In the genomic region with DNA sequence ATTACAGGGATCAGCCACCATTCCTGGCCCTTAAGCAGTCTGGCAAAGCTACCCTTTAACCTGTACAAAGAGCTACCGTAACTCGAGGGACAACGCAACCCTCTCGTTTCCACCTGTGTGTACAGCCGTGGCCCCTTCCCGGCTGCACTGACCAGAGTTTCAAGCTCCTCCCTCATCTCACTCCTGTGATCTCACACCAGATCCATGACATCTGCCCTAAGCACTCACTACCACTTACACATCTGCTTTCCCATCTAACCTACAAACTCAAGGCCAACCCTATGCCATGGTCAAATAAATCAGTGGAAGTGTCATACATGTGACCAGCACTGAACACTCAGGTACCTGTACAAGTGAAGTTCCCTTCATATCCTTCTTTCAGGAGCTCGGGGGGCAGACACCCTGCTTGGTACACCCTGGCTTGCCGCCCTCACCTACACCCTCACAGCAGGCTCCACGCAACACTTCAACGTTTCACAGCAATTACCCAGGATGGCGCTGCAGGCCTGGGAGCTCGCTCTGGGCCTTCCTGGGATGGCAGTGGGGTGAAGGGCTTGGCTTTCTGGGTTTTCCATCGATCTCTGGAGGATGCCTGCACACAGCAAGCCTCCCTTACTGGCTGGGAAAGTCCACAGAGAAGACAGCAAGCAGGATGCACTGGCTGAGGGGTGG, we compare ENCODE assay signal across 15 cellular contexts.
DNase-seq lines count a peak whose midpoint lies in the region; ATAC-seq and TF ChIP-seq lines count a peak whose summit lies in the region.
"Had no signal": no experiment of that assay in that cellular context is flagged by ENCODE, and none has a peak within 500 bp of the region (broad histone marks: within the 10 kb centered on the region; RNA-seq: fewer than 3 reads in every experiment).

No MANE protein-coding gene starts in this region.

- no peak for TF ChIP-seq POLR2A in stomach (IDR thresholded peaks at IDR 0.05)

- peaks cover 95% of the 10 kb centered on the region for H3K36me3 Mint-ChIP-seq in activated T-cell treated with anti-CD3 and anti-CD28 coated beads, Interleukin-2, amount 50 U/mL, for 24 hours (ENCODE audit: low read depth)
- H3K36me3 Mint-ChIP-seq in activated T-helper 17 cell treated with anti-CD3 and anti-CD28 coated beads, Interleukin-2, amount 50 U/mL, for 72 hours (ENCODE audit: low read depth): peaks cover 98% of the 10 kb centered on the region

- peaks cover 30 to 56% (median 42%) of the 10 kb centered on the region in 4 donors for H3K4me1 ChIP-seq in stomach

- no peak for DNase-seq in activated T-cell treated with anti-CD3 and anti-CD28 coated beads, Interleukin-2, amount 50 U/mL, for 24 hours
- no peak for DNase-seq in activated T-cell treated with anti-CD3 and anti-CD28 coated beads, Interleukin-2, amount 50 U/mL, for 1 hour
- no peak for DNase-seq in left colon
- no peak for DNase-seq in stomach
- DNase-seq in NCI-H2227 (lab: John Stamatoyannopoulos, UW; ENCODE audit: unreplicated experiment): no peak
- DNase-seq in dermis blood vessel endothelial cell: no peak
- no peak for DNase-seq in DMS79 treated with DMSO at 0.1 percent for 48 hours (lab: John Stamatoyannopoulos, UW)
- DNase-seq: activated CD8-positive, alpha-beta T cell treated with anti-CD3 and anti-CD28 coated beads, Interleukin-2, amount 10 ng/mL, durations not matched to agents 7 days and 5 days; COR-L47; erythroblast; GF-D8; KG1; NCI-H1436; Peyer's patch had no signal

- H3K4me1 Mint-ChIP-seq in activated T-cell treated with anti-CD3 and anti-CD28 coated beads, Interleukin-2, amount 50 U/mL, for 24 hours (ENCODE audit: low read depth): no peaks in the 10 kb centered on the region
- H3K4me1 Mint-ChIP-seq in activated T-helper 17 cell treated with anti-CD3 and anti-CD28 coated beads, Interleukin-2, amount 50 U/mL, for 72 hours: peaks cover 17% of the 10 kb centered on the region

- intact Hi-C loops in left colon (cut with DNase I, micrococcal nuclease) (no loop called here), stomach (cut with DNase I; ENCODE audit: low total_unique reads) (no loop called here)

- TF ChIP-seq CTCF in stomach (IDR thresholded peaks at IDR 0.05): no peak

- peak overlapping the region in 4 of 5 donors; percentile 46 to 89 (median 80) for H3K27ac ChIP-seq in stomach

- no peak for TF ChIP-seq EP300 in stomach (IDR thresholded peaks at IDR 0.05)

- no peak for ATAC-seq in activated T-helper 17 cell treated with anti-CD3 and anti-CD28 coated beads, Interleukin-2, amount 50 U/mL, for 72 hours (replicated peaks)
- peak; percentile 42 for ATAC-seq in left colon
- ATAC-seq: activated CD8-positive, alpha-beta T cell treated with anti-CD3 and anti-CD28 coated beads, Interleukin-2, amount 10 ng/mL, durations not matched to agents 7 days and 5 days had no signal

- H3K27me3 Mint-ChIP-seq in activated T-cell treated with anti-CD3 and anti-CD28 coated beads, Interleukin-2, amount 50 U/mL, for 24 hours: no peaks in the 10 kb centered on the region
- no peaks in the 10 kb centered on the region for H3K27me3 Mint-ChIP-seq in activated T-helper 17 cell treated with anti-CD3 and anti-CD28 coated beads, Interleukin-2, amount 50 U/mL, for 72 hours

- no peaks in the 10 kb centered on the region for H3K9me3 ChIP-seq in stomach
- H3K9me3 ChIP-seq: Peyer's patch had no signal

- no peaks in the 10 kb centered on the region for H3K27me3 ChIP-seq in stomach
- H3K27me3 ChIP-seq: Peyer's patch had no signal

- no peak overlapping the region for H3K4me3 Mint-ChIP-seq in activated T-cell treated with anti-CD3 and anti-CD28 coated beads, Interleukin-2, amount 50 U/mL, for 24 hours
- H3K4me3 Mint-ChIP-seq in activated T-helper 17 cell treated with anti-CD3 and anti-CD28 coated beads, Interleukin-2, amount 50 U/mL, for 72 hours: no peak overlapping the region
- H3K4me3 Mint-ChIP-seq: activated CD8-positive, alpha-beta T cell treated with anti-CD3 and anti-CD28 coated beads, Interleukin-2, amount 10 ng/mL, durations not matched to agents 7 days and 5 days had no signal

- WGBS in stomach, 5 donors: 86 to 93% (median 90%) methylated on average over 13 of the region's 13 CpGs

- peak overlapping the region; percentile 80 for H3K27ac Mint-ChIP-seq in activated T-cell treated with anti-CD3 and anti-CD28 coated beads, Interleukin-2, amount 50 U/mL, for 24 hours
- H3K27ac Mint-ChIP-seq in activated T-helper 17 cell treated with anti-CD3 and anti-CD28 coated beads, Interleukin-2, amount 50 U/mL, for 72 hours: peak overlapping the region; percentile 42

- no peaks in the 10 kb centered on the region for H3K9me3 Mint-ChIP-seq in activated T-cell treated with anti-CD3 and anti-CD28 coated beads, Interleukin-2, amount 50 U/mL, for 24 hours
- H3K9me3 Mint-ChIP-seq in activated T-helper 17 cell treated with anti-CD3 and anti-CD28 coated beads, Interleukin-2, amount 50 U/mL, for 72 hours: no peaks in the 10 kb centered on the region

- peaks cover 6 to 74% (median 59%) of the 10 kb centered on the region in 4 donors for H3K36me3 ChIP-seq in stomach

- H3K4me3 ChIP-seq in stomach: no peak overlapping the region
- H3K4me3 ChIP-seq: Peyer's patch had no signal
